20 cellular contexts compared by ENCODE assay signal in genomic region chr21:9750341-9751086, GRCh38.
"Had no signal": no experiment of that assay in that cellular context is flagged by ENCODE, and none has a peak within 500 bp of the region (broad histone marks: within the 10 kb centered on the region; RNA-seq: fewer than 3 reads in every experiment).

No MANE protein-coding gene starts in this region.

- H3K4me1 ChIP-seq: heart right ventricle, suprapubic skin, transverse colon had no signal

- H3K27ac Mint-ChIP-seq: activated B cell treated with CpG ODN at 0.5 μM for 24 hours; activated CD4-positive, alpha-beta memory T cell treated with anti-CD3 and anti-CD28 coated beads for 36 hours; activated naive CD8-positive, alpha-beta T cell; nephron; progenitor cell of endocrine pancreas; stimulated activated naive CD8-positive, alpha-beta T cell treated with anti-CD3 and anti-CD28 coated beads, Interleukin-15, Interleukin-2, amounts not matched to agents 100 ng/mL and 50 ng/mL, for 24 hours had no signal

- H3K36me3 ChIP-seq: cardiac muscle cell, heart right ventricle, suprapubic skin, transverse colon had no signal

- H3K4me1 Mint-ChIP-seq: activated B cell treated with CpG ODN at 0.5 μM for 24 hours, nephron had no signal

- H3K27me3 Mint-ChIP-seq: activated B cell treated with CpG ODN at 0.5 μM for 24 hours; activated CD4-positive, alpha-beta memory T cell treated with anti-CD3 and anti-CD28 coated beads for 36 hours; activated naive CD8-positive, alpha-beta T cell; progenitor cell of endocrine pancreas; stimulated activated naive CD8-positive, alpha-beta T cell treated with anti-CD3 and anti-CD28 coated beads, Interleukin-15, Interleukin-2, amounts not matched to agents 100 ng/mL and 50 ng/mL, for 24 hours had no signal

- ATAC-seq: left ventricle myocardium superior had no signal

- H3K9me3 Mint-ChIP-seq: stimulated activated naive CD8-positive, alpha-beta T cell treated with anti-CD3 and anti-CD28 coated beads, Interleukin-15, Interleukin-2, amounts not matched to agents 100 ng/mL and 50 ng/mL, for 24 hours had no signal

- H3K27me3 ChIP-seq: cardiac muscle cell, suprapubic skin, transverse colon had no signal

- H3K36me3 Mint-ChIP-seq: activated CD4-positive, alpha-beta memory T cell treated with anti-CD3 and anti-CD28 coated beads for 36 hours; activated naive CD8-positive, alpha-beta T cell had no signal

- H3K27ac ChIP-seq: cardiac muscle cell, dorsolateral prefrontal cortex, heart right ventricle, suprapubic skin, transverse colon had no signal

- DNase-seq: activated B cell treated with CpG ODN at 0.5 μM for 24 hours; activated CD4-positive, alpha-beta memory T cell treated with anti-CD3 and anti-CD28 coated beads for 36 hours; activated CD4-positive, alpha-beta T cell treated with anti-CD3 and anti-CD28 coated beads for 4 hours; activated T-cell treated with anti-CD3 and anti-CD28 coated beads for 4 hours; amniotic stem cell; dorsolateral prefrontal cortex; erythroblast; heart right ventricle; left ventricle myocardium superior; mesenchymal stem cell; nucleus accumbens; stimulated activated CD4-positive, alpha-beta T cell treated with anti-CD3 and anti-CD28 coated beads, Interleukin-2, amount 100 ng/mL, for 24 hours; T-helper 9 cell; transverse colon had no signal

- H3K4me3 Mint-ChIP-seq: activated B cell treated with CpG ODN at 0.5 μM for 24 hours; activated CD4-positive, alpha-beta memory T cell treated with anti-CD3 and anti-CD28 coated beads for 36 hours; activated naive CD8-positive, alpha-beta T cell; nephron; stimulated activated naive CD8-positive, alpha-beta T cell treated with anti-CD3 and anti-CD28 coated beads, Interleukin-15, Interleukin-2, amounts not matched to agents 100 ng/mL and 50 ng/mL, for 24 hours had no signal

- H3K4me3 ChIP-seq: cardiac muscle cell, dorsolateral prefrontal cortex, heart right ventricle, suprapubic skin, transverse colon had no signal
